ENCODE assay signal across 11 cellular contexts in the genomic region with DNA sequence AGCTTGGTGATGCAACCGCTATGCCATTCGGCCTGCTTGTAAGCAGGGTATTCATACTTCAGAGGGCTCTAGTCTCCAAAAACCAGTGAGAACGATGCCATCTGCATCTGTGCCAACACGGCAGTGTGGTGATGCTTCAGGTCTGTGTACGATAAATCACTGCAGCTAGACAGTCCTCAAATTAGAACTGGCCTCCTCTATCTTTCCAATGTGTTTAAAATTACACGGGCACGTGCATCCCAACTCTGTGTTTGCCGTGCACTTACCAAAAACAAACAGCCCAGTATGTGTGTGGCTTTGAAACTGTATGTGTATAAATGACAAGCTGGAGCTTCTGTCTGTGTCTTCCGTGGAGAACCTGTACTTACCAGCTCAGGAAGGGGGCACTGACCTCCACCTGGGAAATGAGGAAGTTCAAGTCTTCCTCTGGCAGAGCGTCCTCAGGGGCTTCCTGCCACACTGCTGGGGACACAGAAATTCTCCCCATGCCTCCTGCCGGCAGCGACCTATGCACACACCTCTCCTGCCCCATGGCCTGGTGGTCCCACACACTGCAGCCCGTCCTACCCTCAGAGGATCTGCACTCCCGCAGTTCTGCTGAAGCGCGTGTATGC. TPM values are rescaled to one million over a fixed set of nuclear protein-coding genes. Genes with fewer than 3 reads are reported as not detected.
A peak's percentile ranks its signal among the peaks of the same experiment; 100 is the strongest.
DNase-seq lines count a peak whose midpoint lies in the region; ATAC-seq and TF ChIP-seq lines count a peak whose summit lies in the region.
"Had no signal": no experiment of that assay in that cellular context is flagged by ENCODE, and none has a peak within 500 bp of the region (broad histone marks: within the 10 kb centered on the region; RNA-seq: fewer than 3 reads in every experiment).

No MANE protein-coding gene starts in this region.

- H3K36me3 ChIP-seq in BLaER1 (peaks cover 70% of the 10 kb centered on the region), OCI-LY7 (ENCODE audit: insufficient read depth, low read length) (peaks cover 28% of the 10 kb centered on the region), Karpas-422 (ENCODE audit: insufficient read depth, low read length) (peaks cover 4% of the 10 kb centered on the region; the same call in 1 of the 2 replicates), neuronal stem cell (replicated peaks in 1 of 2; ENCODE audit: control insufficient read depth in 2 of 2, insufficient read depth in 2 of 2, low read length in 2 of 2) (peaks cover 14 to 28% of the 10 kb centered on the region in 2 donors)

- no TSS peak for BruUV-seq in OCI-LY7 (replicated peaks; lab: Mats Ljungman, UMichigan)

- peaks cover 7 to 49% (median 8%) of the 10 kb centered on the region in 3 donors for H3K36me3 Mint-ChIP-seq in naive thymus-derived CD8-positive, alpha-beta T cell

- H2BK5ac ChIP-seq in neuronal stem cell (ENCODE audit: low read length), result no peak overlapping the region

- H3K4me2 ChIP-seq in BLaER1, result peak overlapping the region; percentile 52
- H3K4me2 ChIP-seq in OCI-LY7 (ENCODE audit: low read length), result no peak overlapping the region
- H3K4me2 ChIP-seq in Karpas-422 (ENCODE audit: low read depth, low read length, poor library complexity, severe bottlenecking), result no peak overlapping the region
- no peak overlapping the region for H3K4me2 ChIP-seq in neuronal stem cell (ENCODE audit: insufficient read depth, low read length, poor library complexity, severe bottlenecking)

- no peaks in the 10 kb centered on the region for H3K27me3 Mint-ChIP-seq in naive thymus-derived CD8-positive, alpha-beta T cell

- H3K79me2 ChIP-seq in OCI-LY7 (ENCODE audit: insufficient read depth, low read depth, low read length) (no peaks in the 10 kb centered on the region), Karpas-422 (ENCODE audit: low read length) (no peaks in the 10 kb centered on the region)

- H3K4me1 Mint-ChIP-seq in naive thymus-derived CD8-positive, alpha-beta T cell, result peaks cover 6 to 12% (median 7%) of the 10 kb centered on the region in 4 donors

- H3K4me1 ChIP-seq in BLaER1, result peaks cover 32% of the 10 kb centered on the region
- peaks cover 5% of the 10 kb centered on the region for H3K4me1 ChIP-seq in OCI-LY7 (ENCODE audit: insufficient read depth, low read length, poor library complexity, severe bottlenecking)
- no peaks in the 10 kb centered on the region for H3K4me1 ChIP-seq in Karpas-422 (ENCODE audit: low read length)
- no peaks in the 10 kb centered on the region for H3K4me1 ChIP-seq in neuronal stem cell (ENCODE audit: control insufficient read depth in 2 of 2, insufficient read depth in 1 of 2, low read depth in 1 of 2, low read length in 2 of 2)
- H3K4me1 ChIP-seq: Caco-2 had no signal

- no peak overlapping the region for H3K14ac ChIP-seq in neuronal stem cell (ENCODE audit: low read length)

- no peak overlapping the region for H2AK5ac ChIP-seq in neuronal stem cell (ENCODE audit: low read depth, low read length)

- CTCF ChIA-PET in OCI-LY7 (lab: Charles Lee; ENCODE audit: unreplicated experiment), result no interaction called here

- no peak overlapping the region for H2AFZ ChIP-seq in OCI-LY7 (ENCODE audit: low read length)
- H2AFZ ChIP-seq in Karpas-422 (ENCODE audit: low read length), result no peak overlapping the region
- no peak overlapping the region for H2AFZ ChIP-seq in neuronal stem cell (ENCODE audit: low read length)

- H3K9me2 ChIP-seq in OCI-LY7 (ENCODE audit: insufficient read depth, low read length) (no peaks in the 10 kb centered on the region), Karpas-422 (replicated peaks; ENCODE audit: insufficient read depth, low read length) (no peaks in the 10 kb centered on the region)

- H4K8ac ChIP-seq in neuronal stem cell (ENCODE audit: low read depth, low read length), result no peak overlapping the region

- H3K9me3 ChIP-seq in BLaER1 (0 out of 2 replicates have a peak, but pooled peaks cover 8% of the 10 kb centered on the region), OCI-LY7 (ENCODE audit: low read length) (no peaks in the 10 kb centered on the region), Karpas-422 (ENCODE audit: low read length) (no peaks in the 10 kb centered on the region), neuronal stem cell (replicated peaks in 1 of 2; ENCODE audit: control insufficient read depth in 2 of 2, insufficient read depth in 1 of 2, low read depth in 1 of 2, low read length in 2 of 2) (peaks cover 0 to 2% of the 10 kb centered on the region in 2 donors)
- H3K9me3 ChIP-seq: Caco-2 had no signal

- H3K27me3 ChIP-seq in BLaER1, result no peaks in the 10 kb centered on the region
- no peaks in the 10 kb centered on the region for H3K27me3 ChIP-seq in Karpas-422 (ENCODE audit: low read length)
- H3K27me3 ChIP-seq in neuronal stem cell (ENCODE audit: control insufficient read depth in 3 of 3, insufficient read depth in 3 of 3, low read depth in 1 of 3, low read length in 3 of 3), result no peaks in the 10 kb centered on the region

- no peak overlapping the region for H2BK120ac ChIP-seq in neuronal stem cell (ENCODE audit: low read depth, low read length)

- no peak overlapping the region for H3K18ac ChIP-seq in neuronal stem cell (ENCODE audit: low read length)

- H4K20me1 ChIP-seq in BLaER1 (peaks cover 26% of the 10 kb centered on the region; the same call in 1 of the 2 replicates), OCI-LY7 (ENCODE audit: insufficient read depth, low read length) (no peaks in the 10 kb centered on the region), Karpas-422 (ENCODE audit: insufficient read depth, low read depth, low read length) (no peaks in the 10 kb centered on the region)

- H3K4me3 Mint-ChIP-seq in naive thymus-derived CD8-positive, alpha-beta T cell, result no peak overlapping the region
- H3K4me3 Mint-ChIP-seq: HFFc6 had no signal

- TF ChIP-seq CTCF in OCI-LY7 (conservative IDR thresholded peaks at IDR 0.05; ENCODE audit: low read length), result no peak

- no peak for ATAC-seq in naive thymus-derived CD8-positive, alpha-beta T cell
- ATAC-seq: sciatic nerve had no signal

- H3K4me3 ChIP-seq in BLaER1 (no peak overlapping the region), OCI-LY7 (ENCODE audit: low read depth, low read length, poor library complexity, severe bottlenecking) (no peak overlapping the region), Karpas-422 (ENCODE audit: low read length) (no peak overlapping the region), neuronal stem cell (ENCODE audit: low read length in 2 of 2) (no peak overlapping the region)

- H3K27ac ChIP-seq in BLaER1, result no peak overlapping the region
- H3K27ac ChIP-seq in OCI-LY7 (ENCODE audit: low read depth, low read length, poor library complexity, severe bottlenecking), result no peak overlapping the region
- H3K27ac ChIP-seq in Karpas-422 (ENCODE audit: low read length), result no peak overlapping the region
- no peak overlapping the region for H3K27ac ChIP-seq in neuronal stem cell (replicated peaks; ENCODE audit: low read length)

- no peaks in the 10 kb centered on the region for H3K79me1 ChIP-seq in neuronal stem cell (ENCODE audit: low read depth, low read length)

- H3K27ac Mint-ChIP-seq in naive thymus-derived CD8-positive, alpha-beta T cell, result peak overlapping the region in 6 of 10 donors; percentile 12 to 89 (median 64)
- H3K27ac Mint-ChIP-seq: HFFc6 had no signal

- H4K91ac ChIP-seq in neuronal stem cell (ENCODE audit: low read depth, low read length, poor library complexity), result no peak overlapping the region

- no peak overlapping the region for H2BK12ac ChIP-seq in neuronal stem cell (ENCODE audit: low read length)

- DNase-seq in DMS153 (lab: John Stamatoyannopoulos, UW) (peak; percentile 75), OCI-LY7 (ENCODE audit: low spot score) (peak; percentile 29), Karpas-422 (no peak), neuronal stem cell (ENCODE audit: low spot score) (no peak), NCI-H2171 treated with DMSO at 0.1 percent for 48 hours (lab: John Stamatoyannopoulos, UW) (no peak)
- DNase-seq in naive thymus-derived CD8-positive, alpha-beta T cell, result peak in 1 of 10 donors; percentile 9
- DNase-seq: Caco-2, NCI-H1436 had no signal

- H2BK15ac ChIP-seq in neuronal stem cell (ENCODE audit: low read length), result no peak overlapping the region

- intact Hi-C loops in OCI-LY7 (cut with micrococcal nuclease; ENCODE audit: unreplicated experiment), result no loop called here

- no peak overlapping the region for H3K4ac ChIP-seq in neuronal stem cell (ENCODE audit: low read length)

- POLR2A ChIA-PET in OCI-LY7 (lab: Charles Lee), result no interaction called here
- POLR2A ChIA-PET in naive thymus-derived CD8-positive, alpha-beta T cell (lab: Charles Lee), result no interaction called here

- H3K9me3 Mint-ChIP-seq in naive thymus-derived CD8-positive, alpha-beta T cell, result peaks cover 0 to 3% (median 0%) of the 10 kb centered on the region in 9 donors

- WGBS in neuronal stem cell (ENCODE audit: extremely low coverage in 2 of 2, insufficient read length in 2 of 2, insufficient replicate concordance in 1 of 2), 2 donors, result no CpG with 5 or more reads among the region's 16 CpGs

- no peak overlapping the region for H3K9ac ChIP-seq in BLaER1
- H3K9ac ChIP-seq in Karpas-422 (ENCODE audit: low read length), result no peak overlapping the region
- H3K9ac ChIP-seq in neuronal stem cell (ENCODE audit: low read depth, low read length, poor library complexity), result no peak overlapping the region

- no peak overlapping the region for H3K23ac ChIP-seq in neuronal stem cell (ENCODE audit: low read depth, low read length, poor library complexity)

RNA-seq across cellular contexts. Expression of gene MED10, which starts 12.3 kb away (rescaled TPM):
- 7.9 and 16.2 TPM in 2 replicates for total RNA-seq in OCI-LY7 (2014; rRNA removed; shearing (Covaris generic))
- 44.0 and 47.3 TPM in 2 replicates for total RNA-seq in OCI-LY7 (2022)
- 10 to 100 TPM; 70.0 to 77.2 TPM for total RNA-seq in naive thymus-derived CD8-positive, alpha-beta T cell
- 100 to 1,000 TPM; 101 to 108 (median 105) TPM for polyA plus RNA-seq in naive thymus-derived CD8-positive, alpha-beta T cell
- total RNA-seq in Karpas-422 (2014; rRNA removed; shearing (Covaris generic); ENCODE audit: low replicate concordance), result 13.1 and 19.6 TPM in 2 replicates
- polyA plus RNA-seq in neuronal stem cell (2013, experiment 1 of 2), result 29.2 TPM
- polyA plus RNA-seq in neuronal stem cell (2013, experiment 2 of 2), result 30.5 TPM

Comparison
In these comparisons a context has a peak if more than half of its experiments do, and no peak if none do; other contexts are left out.
1. DNase-seq: peak in DMS153 (single experiment) and OCI-LY7 (single experiment); none in Karpas-422 (single experiment), neuronal stem cell (single experiment) and NCI-H2171 treated with DMSO at 0.1 percent for 48 hours (single experiment).